In genomic region chr3:43855674-43856299, GRCh38 we compare ENCODE assay signal across 8 cellular contexts.
A peak's percentile ranks its signal among the peaks of the same experiment; 100 is the strongest.
DNase-seq lines count a peak whose midpoint lies in the region; ATAC-seq and TF ChIP-seq lines count a peak whose summit lies in the region.

No MANE protein-coding gene starts in this region.

- peak; percentile 66 for TF ChIP-seq CTCF in DND-41 (IDR thresholded peaks at IDR 0.05; ENCODE audit: borderline replicate concordance, extremely low read depth, low read length, poor library complexity, severe bottlenecking)
- TF ChIP-seq CTCF in glutamatergic neuron (IDR thresholded peaks at IDR 0.05; ENCODE audit: partially characterized antibody, unreplicated experiment), result peak; percentile 70

- DNase-seq in DND-41 (peak; percentile 32), HEK293T (ENCODE audit: extremely low spot score) (peak; percentile 61), NOMO-1 (lab: John Stamatoyannopoulos, UW; ENCODE audit: unreplicated experiment in 2 of 2) (peak; percentile 58 to 61), glutamatergic neuron (peak; percentile 75), renal cortical epithelial cell (ENCODE audit: low read depth) (peak; percentile 54), kidney glomerular epithelial cell (lab: John Stamatoyannopoulos, UW) (no peak)
- peak; percentile 16 for DNase-seq in activated T-helper 2 cell treated with anti-CD3 and anti-CD28 coated beads, Interferon-gamma antibody, Interleukin-2, Interleukin-4, amounts not matched to agents 10 μg/mL and 5 μg/mL and 100 μg/mL, durations not matched to agents 14 hours and 24 hours and 36 hours (ENCODE audit: low spot score)

- H3K4me1 ChIP-seq in DND-41 (ENCODE audit: insufficient read depth, low read length), result no peaks in the 10 kb centered on the region

- no peaks in the 10 kb centered on the region for H3K36me3 Mint-ChIP-seq in activated T-helper 2 cell treated with anti-CD3 and anti-CD28 coated beads, Interferon-gamma antibody, Interleukin-2, Interleukin-4, amounts not matched to agents 10 μg/mL and 5 μg/mL and 100 μg/mL, durations not matched to agents 14 hours and 24 hours and 36 hours (ENCODE audit: low read depth)
- no peaks in the 10 kb centered on the region for H3K36me3 Mint-ChIP-seq in glutamatergic neuron (ENCODE audit: unreplicated experiment)

- no peak overlapping the region for H2AFZ ChIP-seq in DND-41 (ENCODE audit: low read depth, low read length)

- POLR2A ChIA-PET in HEK293T (lab: Yijun Ruan, JAX), result no interaction called here

- H3K27me3 Mint-ChIP-seq in activated T-helper 2 cell treated with anti-CD3 and anti-CD28 coated beads, Interferon-gamma antibody, Interleukin-2, Interleukin-4, amounts not matched to agents 10 μg/mL and 5 μg/mL and 100 μg/mL, durations not matched to agents 14 hours and 24 hours and 36 hours (ENCODE audit: low read depth), result peaks cover 26% of the 10 kb centered on the region
- peaks cover 4% of the 10 kb centered on the region for H3K27me3 Mint-ChIP-seq in glutamatergic neuron (ENCODE audit: unreplicated experiment)

- peaks cover 8% of the 10 kb centered on the region for H3K27me3 ChIP-seq in DND-41 (ENCODE audit: insufficient read depth, low read length, poor library complexity)

- H3K27ac Mint-ChIP-seq in activated T-helper 2 cell treated with anti-CD3 and anti-CD28 coated beads, Interferon-gamma antibody, Interleukin-2, Interleukin-4, amounts not matched to agents 10 μg/mL and 5 μg/mL and 100 μg/mL, durations not matched to agents 14 hours and 24 hours and 36 hours, result no peak overlapping the region
- H3K27ac Mint-ChIP-seq in glutamatergic neuron (ENCODE audit: unreplicated experiment), result no peak overlapping the region

- H3K4me1 Mint-ChIP-seq in activated T-helper 2 cell treated with anti-CD3 and anti-CD28 coated beads, Interferon-gamma antibody, Interleukin-2, Interleukin-4, amounts not matched to agents 10 μg/mL and 5 μg/mL and 100 μg/mL, durations not matched to agents 14 hours and 24 hours and 36 hours (ENCODE audit: low read depth), result no peaks in the 10 kb centered on the region
- H3K4me1 Mint-ChIP-seq in glutamatergic neuron (ENCODE audit: low read depth, unreplicated experiment), result no peaks in the 10 kb centered on the region

- CTCF ChIA-PET in HEK293T (lab: Yijun Ruan, JAX), result interaction anchor here (0.5 to 1.9 kb wide), 16 partner anchors 9 to 846 kb away, joined by 3 to 21 read pairs (median 3); no protein-coding TSS in a partner anchor

- no peak overlapping the region for H3K4me3 ChIP-seq in DND-41 (ENCODE audit: low read depth in 1 of 2, low read length in 2 of 2)

- H4K20me1 ChIP-seq in DND-41 (ENCODE audit: insufficient read depth, low read length), result no peaks in the 10 kb centered on the region

- no peak overlapping the region for H3K27ac ChIP-seq in DND-41 (ENCODE audit: low read length)

- H3K4me3 Mint-ChIP-seq in activated T-helper 2 cell treated with anti-CD3 and anti-CD28 coated beads, Interferon-gamma antibody, Interleukin-2, Interleukin-4, amounts not matched to agents 10 μg/mL and 5 μg/mL and 100 μg/mL, durations not matched to agents 14 hours and 24 hours and 36 hours (ENCODE audit: low read depth), result no peak overlapping the region
- no peak overlapping the region for H3K4me3 Mint-ChIP-seq in glutamatergic neuron (ENCODE audit: unreplicated experiment)

- ATAC-seq in DND-41 (ENCODE audit: insufficient read depth, low read depth) (peak; percentile 55; the same call in 1 of the 3 replicates), HG03045 (IDR thresholded peaks at IDR 0.05; ENCODE audit: unreplicated experiment) (no peak)

- intact Hi-C loops in activated T-helper 2 cell treated with anti-CD3 and anti-CD28 coated beads, Interferon-gamma antibody, Interleukin-2, Interleukin-4, amounts not matched to agents 10 μg/mL and 5 μg/mL and 100 μg/mL, durations not matched to agents 14 hours and 24 hours and 36 hours (cut with micrococcal nuclease), result loop anchor here (10.0 kb wide), 1 partner anchor 339 kb away; no protein-coding TSS in a partner anchor

- no peaks in the 10 kb centered on the region for H3K9me3 ChIP-seq in DND-41 (ENCODE audit: insufficient read depth, low read length, severe bottlenecking)

- no peaks in the 10 kb centered on the region for H3K9me3 Mint-ChIP-seq in activated T-helper 2 cell treated with anti-CD3 and anti-CD28 coated beads, Interferon-gamma antibody, Interleukin-2, Interleukin-4, amounts not matched to agents 10 μg/mL and 5 μg/mL and 100 μg/mL, durations not matched to agents 14 hours and 24 hours and 36 hours
- no peaks in the 10 kb centered on the region for H3K9me3 Mint-ChIP-seq in glutamatergic neuron (ENCODE audit: unreplicated experiment)

- no peak overlapping the region for H3K9ac ChIP-seq in DND-41 (ENCODE audit: low read depth, low read length)

- H3K36me3 ChIP-seq in DND-41 (ENCODE audit: insufficient read depth, low read length), result no peaks in the 10 kb centered on the region

- no peaks in the 10 kb centered on the region for H3K79me2 ChIP-seq in DND-41 (ENCODE audit: insufficient read depth, low read length)

- H3K4me2 ChIP-seq in DND-41 (ENCODE audit: insufficient read depth, low read length), result no peak overlapping the region

TF ChIP-seq in HEK293T, 16 proteins besides CTCF, POLR2A, EP300 and RAD21:
- TF ChIP-seq HDGF (IDR thresholded peaks at IDR 0.05; ENCODE audit: borderline replicate concordance) (no peak), TARDBP (IDR thresholded peaks at IDR 0.05) (no peak), BHLHE40 (IDR thresholded peaks at IDR 0.05; ENCODE audit: borderline replicate concordance) (no peak), FOXA1 (IDR thresholded peaks at IDR 0.05) (no peak), NFRKB (IDR thresholded peaks at IDR 0.05) (no peak), FOXK2 (IDR thresholded peaks at IDR 0.05) (no peak), SUZ12 (IDR thresholded peaks at IDR 0.05) (no peak), ZNF384 (IDR thresholded peaks at IDR 0.05) (no peak), L3MBTL2 (conservative IDR thresholded peaks at IDR 0.05) (no peak), FOXM1 (IDR thresholded peaks at IDR 0.05; ENCODE audit: borderline replicate concordance) (no peak), ELF4 (IDR thresholded peaks at IDR 0.05) (no peak), SP1 (IDR thresholded peaks at IDR 0.05) (no peak), PKNOX1 (IDR thresholded peaks at IDR 0.05) (no peak), LEF1 (IDR thresholded peaks at IDR 0.05; ENCODE audit: borderline replicate concordance) (no peak), CTBP1 (IDR thresholded peaks at IDR 0.05; ENCODE audit: borderline replicate concordance) (no peak), ARNT (IDR thresholded peaks at IDR 0.05) (no peak)
